Comparison of ENCODE assay signal across 8 cellular contexts in the genomic region with DNA sequence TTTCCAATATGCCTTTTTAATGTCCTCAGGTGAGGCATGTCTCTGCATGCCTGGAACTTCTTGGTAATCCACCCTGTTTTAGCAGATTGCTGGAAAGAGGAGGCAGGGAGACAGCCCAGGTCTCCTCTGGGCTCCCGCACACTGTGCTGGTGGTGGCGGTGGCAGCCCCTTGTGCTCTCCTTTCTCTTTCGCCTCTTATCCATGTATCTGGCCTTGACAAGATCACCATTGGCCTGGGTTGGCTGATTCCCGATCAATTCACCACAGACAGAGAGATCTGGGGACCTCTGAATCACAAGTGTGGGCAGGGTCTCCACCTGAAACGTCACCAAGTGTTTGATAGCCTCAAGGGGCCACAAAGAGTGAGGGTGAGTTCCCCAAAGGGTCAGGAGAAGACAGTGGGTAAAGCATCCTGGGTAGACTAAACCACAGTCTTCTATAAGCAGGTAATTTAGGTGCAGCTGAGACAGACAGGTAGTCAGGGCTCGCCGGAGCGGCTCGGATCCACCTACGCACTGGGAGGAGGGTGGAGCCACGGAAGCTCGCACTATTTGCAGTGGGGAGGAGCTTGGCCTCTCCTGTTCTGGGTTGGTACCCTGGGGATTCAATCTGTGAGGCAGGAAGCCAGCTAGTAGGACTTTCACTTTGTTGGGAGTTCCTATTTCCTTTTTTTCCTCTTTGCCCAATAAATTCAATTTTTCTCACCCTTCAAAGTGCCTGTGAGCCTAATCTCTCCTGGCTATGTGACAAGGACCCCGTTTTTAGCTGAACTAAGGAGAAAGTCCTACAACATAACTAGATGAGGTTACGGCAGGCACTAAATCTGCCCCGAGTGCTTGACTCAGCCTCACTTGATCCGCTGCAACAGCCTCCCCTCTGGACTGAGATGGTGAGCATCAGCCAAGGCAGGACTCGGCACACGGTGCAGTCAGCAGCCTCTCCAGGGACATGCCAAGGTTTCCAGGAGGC. TPM values are rescaled to one million over a fixed set of nuclear protein-coding genes. Genes with fewer than 3 reads are reported as not detected.
DNase-seq lines count a peak whose midpoint lies in the region; ATAC-seq and TF ChIP-seq lines count a peak whose summit lies in the region.

No MANE protein-coding gene starts in this region.

- peaks cover 53% of the 10 kb centered on the region for H3K4me1 ChIP-seq in foreskin keratinocyte
- H3K4me1 ChIP-seq in vagina: no peaks in the 10 kb centered on the region

- DNase-seq in ACHN: peak; percentile 93
- DNase-seq in NCI-H2196 treated with DMSO at 0.1 percent for 48 hours (lab: John Stamatoyannopoulos, UW; ENCODE audit: unreplicated experiment): peak; percentile 75
- DNase-seq in activated T-cell treated with anti-CD3 and anti-CD28 coated beads for 24 hours (ENCODE audit: low read depth): peak; percentile 47
- peak; percentile 95 to 96 for DNase-seq in foreskin keratinocyte
- peak; percentile 87 for DNase-seq in posterior vena cava (ENCODE audit: low spot score)
- DNase-seq in vagina (ENCODE audit: extremely low spot score in 2 of 2): peak in 1 of 2 donors; percentile 92

- H3K4me3 ChIP-seq in vagina: peak overlapping the region; percentile 39 to 40

- TF ChIP-seq CTCF in foreskin keratinocyte (conservative IDR thresholded peaks at IDR 0.05): peak; percentile 37
- no peak for TF ChIP-seq CTCF in vagina (IDR thresholded peaks at IDR 0.05)

- H3K9me3 ChIP-seq in vagina: no peaks in the 10 kb centered on the region

- intact Hi-C loops in posterior vena cava (cut with DNase I): no loop called here
- intact Hi-C loops in vagina (cut with DNase I): no loop called here

- H3K27me3 ChIP-seq in foreskin keratinocyte: no peaks in the 10 kb centered on the region
- H3K27me3 ChIP-seq in vagina: no peaks in the 10 kb centered on the region

- no peaks in the 10 kb centered on the region for H3K36me3 ChIP-seq in vagina

- in situ Hi-C loops in ACHN (cut with HindIII; ENCODE audit: low pct_ligation_motif_present, low pct_unique_long_range_greater_than_20kb, low sequenced_read_pairs): no loop called here

- no peak for TF ChIP-seq POLR2A in vagina (IDR thresholded peaks at IDR 0.05)

- ATAC-seq in GM18873 (IDR thresholded peaks at IDR 0.05; ENCODE audit: low FRiP score, unreplicated experiment) (peak; percentile 90), HG03045 (IDR thresholded peaks at IDR 0.05; ENCODE audit: unreplicated experiment) (peak; percentile 98), foreskin keratinocyte (peak; percentile 84)

- H3K27ac ChIP-seq in foreskin keratinocyte: peak overlapping the region; percentile 93
- peak overlapping the region; percentile 75 for H3K27ac ChIP-seq in vagina

RNA-seq across cellular contexts. Expression of a gene that starts 57.6 kb away (rescaled TPM):
- total RNA-seq in foreskin keratinocyte (14.4 and 17.1 TPM in 2 replicates), posterior vena cava (10 to 100 TPM in 1 of 2 donors, 1 to 10 TPM in 1; 6.2 to 10.1 TPM), vagina (13.5 TPM)
- polyA plus RNA-seq in foreskin keratinocyte: 10.8 and 11.1 TPM in 2 replicates
